Comparison of ENCODE assay signal across 22 cellular contexts in the genomic region with DNA sequence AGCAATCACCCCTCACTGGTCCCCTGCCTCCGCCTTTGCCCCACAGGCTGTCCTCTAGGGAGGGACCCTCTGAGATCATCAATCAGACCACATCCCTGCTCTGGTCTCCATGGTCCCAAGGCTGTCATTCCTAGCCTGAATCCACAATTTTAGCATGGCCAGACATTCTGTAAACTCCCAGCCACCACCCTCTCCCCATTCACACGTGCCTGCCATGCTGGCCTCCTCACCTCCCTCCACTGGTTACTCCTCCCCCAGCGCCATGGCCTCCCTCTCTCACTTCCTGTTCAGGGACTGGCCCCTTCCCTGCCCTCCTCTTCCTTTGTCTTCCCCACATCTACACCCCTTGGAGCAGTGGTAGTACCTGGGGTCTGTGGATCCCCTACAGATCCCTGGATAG.
"Had no signal": no experiment of that assay in that cellular context is flagged by ENCODE, and none has a peak within 500 bp of the region (broad histone marks: within the 10 kb centered on the region; RNA-seq: fewer than 3 reads in every experiment).

No MANE protein-coding gene starts in this region.

- H3K4me3 ChIP-seq: ascending aorta, coronary artery, left lung, prostate gland, smooth muscle cell, stomach, vagina had no signal

- H3K9me3 ChIP-seq: ascending aorta, left lung, prostate gland, stomach, vagina had no signal

- H3K4me3 Mint-ChIP-seq: activated T-helper 17 cell treated with anti-CD3 and anti-CD28 coated beads, Interleukin-2, amount 50 U/mL, for 72 hours; stimulated activated effector memory CD8-positive, alpha-beta T cell treated with anti-CD3 and anti-CD28 coated beads, Interleukin-12 subunit alpha, Interleukin-12 subunit beta, amount 100 ng/mL, for 72 hours had no signal

- H3K4me2 ChIP-seq: smooth muscle cell had no signal

- H3K9me3 Mint-ChIP-seq: activated T-helper 17 cell treated with anti-CD3 and anti-CD28 coated beads, Interleukin-2, amount 50 U/mL, for 72 hours; stimulated activated effector memory CD8-positive, alpha-beta T cell treated with anti-CD3 and anti-CD28 coated beads, Interleukin-12 subunit alpha, Interleukin-12 subunit beta, amount 100 ng/mL, for 72 hours had no signal

- H3K27me3 ChIP-seq: ascending aorta, vagina had no signal

- H3K27ac ChIP-seq: ascending aorta, coronary artery, left lung, prostate gland, stomach, vagina had no signal

- ATAC-seq: activated T-helper 17 cell treated with anti-CD3 and anti-CD28 coated beads, Interleukin-2, amount 50 U/mL, for 72 hours; left lung; right cardiac atrium; stimulated activated effector memory CD8-positive, alpha-beta T cell treated with anti-CD3 and anti-CD28 coated beads, Interleukin-12 subunit alpha, Interleukin-12 subunit beta, amount 100 ng/mL, for 72 hours had no signal

- H3K27ac Mint-ChIP-seq: activated T-helper 17 cell treated with anti-CD3 and anti-CD28 coated beads, Interleukin-2, amount 50 U/mL, for 72 hours; stimulated activated effector memory CD8-positive, alpha-beta T cell treated with anti-CD3 and anti-CD28 coated beads, Interleukin-12 subunit alpha, Interleukin-12 subunit beta, amount 100 ng/mL, for 72 hours had no signal

- H3K4me1 ChIP-seq: ascending aorta, left lung, prostate gland, stomach, vagina had no signal

- H3K36me3 ChIP-seq: ascending aorta, left lung, prostate gland, stomach, vagina had no signal

- DNase-seq: activated CD4-positive, CD25-positive, alpha-beta regulatory T cell treated with anti-CD3 and anti-CD28 coated beads, Interleukin-2, amount 50 U/mL, for 72 hours; activated naive CD4-positive, alpha-beta T cell treated with anti-CD3 and anti-CD28 coated beads, Interleukin-2, amount 50 U/mL, for 16 hours; erythroblast; foreskin melanocyte; glutamatergic neuron; hippocampal formation; right cardiac atrium; stimulated activated CD4-positive, alpha-beta T cell treated with anti-CD3 and anti-CD28 coated beads, Interleukin-4, amount 100 ng/mL, for 24 hours; stomach; T-helper 1 cell; T1000; trophoblast cell had no signal

- FAIRE-seq: endometrium, keratinocyte had no signal

- H3K36me3 Mint-ChIP-seq: stimulated activated effector memory CD8-positive, alpha-beta T cell treated with anti-CD3 and anti-CD28 coated beads, Interleukin-12 subunit alpha, Interleukin-12 subunit beta, amount 100 ng/mL, for 72 hours had no signal
